25 cellular contexts compared by ENCODE assay signal in the genomic region with DNA sequence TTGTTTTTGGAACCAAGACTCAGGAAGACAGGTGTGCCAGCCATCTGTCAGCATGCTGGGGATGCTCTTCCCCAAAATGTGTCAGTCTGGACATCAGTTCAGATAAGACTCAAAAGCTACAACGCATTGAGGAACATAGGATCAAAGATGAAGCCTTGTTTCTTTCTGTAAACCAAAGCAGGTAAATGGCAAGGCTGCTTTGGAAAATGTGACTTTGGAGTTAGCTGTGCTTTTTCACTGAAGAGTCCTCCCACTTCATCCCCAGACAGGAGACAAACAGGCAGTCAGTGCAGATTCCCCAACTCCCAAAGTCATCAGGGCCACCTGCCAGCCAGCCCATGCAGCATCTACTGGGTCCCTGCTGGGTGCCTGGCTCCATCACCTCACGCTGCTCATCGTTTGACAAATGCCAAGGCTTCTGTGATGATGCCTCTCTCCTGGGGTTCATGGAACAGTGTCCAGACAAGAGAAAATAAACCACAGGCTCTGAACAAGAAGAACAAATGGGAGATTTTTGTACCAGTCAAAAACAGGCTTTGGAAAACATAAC.
"Had no signal": no experiment of that assay in that cellular context is flagged by ENCODE, and none has a peak within 500 bp of the region (broad histone marks: within the 10 kb centered on the region; RNA-seq: fewer than 3 reads in every experiment).

No MANE protein-coding gene starts in this region.

- H3K4me1 ChIP-seq: body of pancreas, colonic mucosa, left lung, right lobe of liver, thyroid gland had no signal

- H3K27me3 Mint-ChIP-seq: activated naive CD4-positive, alpha-beta T cell treated with anti-CD3 and anti-CD28 coated beads, Interleukin-2, amount 50 U/mL, for 24 hours; effector memory CD8-positive, alpha-beta T cell; stimulated activated naive CD8-positive, alpha-beta T cell treated with anti-CD3 and anti-CD28 coated beads, Interleukin-15, Interleukin-2, amounts not matched to agents 100 ng/mL and 50 ng/mL, for 24 hours had no signal

- H3K9me3 Mint-ChIP-seq: activated T-helper 1 cell treated with anti-CD3 and anti-CD28 coated beads, Interleukin-12 subunit alpha, Interleukin-12 subunit beta, Interleukin-2, Interleukin-4 antibody, amounts not matched to agents 30 ng/mL and 10 ng/mL and 1 ng/mL, durations not matched to agents 14 hours and 24 hours and 36 hours had no signal

- H3K9me3 ChIP-seq: body of pancreas, colonic mucosa, esophagus muscularis mucosa, left lung, right lobe of liver, thyroid gland had no signal

- H3K4me3 Mint-ChIP-seq: activated CD8-positive, alpha-beta T cell treated with anti-CD3 and anti-CD28 coated beads, Interleukin-2, amount 10 ng/mL, durations not matched to agents 7 days and 5 days; activated naive CD4-positive, alpha-beta T cell treated with anti-CD3 and anti-CD28 coated beads, Interleukin-2, amount 50 U/mL, for 24 hours; activated T-helper 1 cell treated with anti-CD3 and anti-CD28 coated beads, Interleukin-12 subunit alpha, Interleukin-12 subunit beta, Interleukin-2, Interleukin-4 antibody, amounts not matched to agents 30 ng/mL and 10 ng/mL and 1 ng/mL, durations not matched to agents 14 hours and 24 hours and 36 hours; effector memory CD8-positive, alpha-beta T cell; naive thymus-derived CD4-positive, alpha-beta T cell; neural crest cell; stimulated activated naive CD8-positive, alpha-beta T cell treated with anti-CD3 and anti-CD28 coated beads, Interleukin-15, Interleukin-2, amounts not matched to agents 100 ng/mL and 50 ng/mL, for 24 hours had no signal

- H3K27ac Mint-ChIP-seq: activated CD8-positive, alpha-beta T cell treated with anti-CD3 and anti-CD28 coated beads, Interleukin-2, amount 10 ng/mL, durations not matched to agents 7 days and 5 days; activated naive CD4-positive, alpha-beta T cell treated with anti-CD3 and anti-CD28 coated beads, Interleukin-2, amount 50 U/mL, for 24 hours; activated T-helper 1 cell treated with anti-CD3 and anti-CD28 coated beads, Interleukin-12 subunit alpha, Interleukin-12 subunit beta, Interleukin-2, Interleukin-4 antibody, amounts not matched to agents 30 ng/mL and 10 ng/mL and 1 ng/mL, durations not matched to agents 14 hours and 24 hours and 36 hours; effector memory CD8-positive, alpha-beta T cell; naive thymus-derived CD4-positive, alpha-beta T cell; stimulated activated naive CD8-positive, alpha-beta T cell treated with anti-CD3 and anti-CD28 coated beads, Interleukin-15, Interleukin-2, amounts not matched to agents 100 ng/mL and 50 ng/mL, for 24 hours had no signal

- H3K4me1 Mint-ChIP-seq: activated naive CD4-positive, alpha-beta T cell treated with anti-CD3 and anti-CD28 coated beads, Interleukin-2, amount 50 U/mL, for 24 hours; naive thymus-derived CD4-positive, alpha-beta T cell had no signal

- H3K27ac ChIP-seq: body of pancreas, colonic mucosa, esophagus muscularis mucosa, left lung, right lobe of liver, skin epidermis, thyroid gland had no signal

- H3K36me3 ChIP-seq: colonic mucosa, esophagus muscularis mucosa, left lung, right lobe of liver, thyroid gland had no signal

- H3K4me3 ChIP-seq: body of pancreas, colonic mucosa, dorsolateral prefrontal cortex, esophagus muscularis mucosa, left lung, lung, right lobe of liver, skin epidermis, thyroid gland had no signal

- H3K36me3 Mint-ChIP-seq: activated naive CD4-positive, alpha-beta T cell treated with anti-CD3 and anti-CD28 coated beads, Interleukin-2, amount 50 U/mL, for 24 hours; naive thymus-derived CD4-positive, alpha-beta T cell had no signal

- H3K27me3 ChIP-seq: body of pancreas, colonic mucosa, dorsolateral prefrontal cortex, esophagus muscularis mucosa, left lung, right lobe of liver, thyroid gland had no signal

- DNase-seq: activated CD4-positive, alpha-beta T cell treated with anti-CD3 and anti-CD28 coated beads for 1 hour; activated CD4-positive, alpha-beta T cell treated with anti-CD3 and anti-CD28 coated beads, Interleukin-2, amount 50 U/mL, for 1 hour; activated CD8-positive, alpha-beta T cell treated with anti-CD3 and anti-CD28 coated beads, Interleukin-2, amount 10 ng/mL, durations not matched to agents 7 days and 5 days; activated gamma-delta T cell; anterior cingulate cortex; body of pancreas; colonic mucosa; effector memory CD8-positive, alpha-beta T cell; glutamatergic neuron; hippocampal formation; kidney glomerular epithelial cell; left lung; naive thymus-derived CD4-positive, alpha-beta T cell; occipital lobe; right lobe of liver; stimulated activated CD4-positive, alpha-beta T cell treated with anti-CD3 and anti-CD28 coated beads, Interleukin-1b, Interleukin-23, amount 100 ng/mL, for 48 hours; thyroid gland had no signal
